In the genomic region with DNA sequence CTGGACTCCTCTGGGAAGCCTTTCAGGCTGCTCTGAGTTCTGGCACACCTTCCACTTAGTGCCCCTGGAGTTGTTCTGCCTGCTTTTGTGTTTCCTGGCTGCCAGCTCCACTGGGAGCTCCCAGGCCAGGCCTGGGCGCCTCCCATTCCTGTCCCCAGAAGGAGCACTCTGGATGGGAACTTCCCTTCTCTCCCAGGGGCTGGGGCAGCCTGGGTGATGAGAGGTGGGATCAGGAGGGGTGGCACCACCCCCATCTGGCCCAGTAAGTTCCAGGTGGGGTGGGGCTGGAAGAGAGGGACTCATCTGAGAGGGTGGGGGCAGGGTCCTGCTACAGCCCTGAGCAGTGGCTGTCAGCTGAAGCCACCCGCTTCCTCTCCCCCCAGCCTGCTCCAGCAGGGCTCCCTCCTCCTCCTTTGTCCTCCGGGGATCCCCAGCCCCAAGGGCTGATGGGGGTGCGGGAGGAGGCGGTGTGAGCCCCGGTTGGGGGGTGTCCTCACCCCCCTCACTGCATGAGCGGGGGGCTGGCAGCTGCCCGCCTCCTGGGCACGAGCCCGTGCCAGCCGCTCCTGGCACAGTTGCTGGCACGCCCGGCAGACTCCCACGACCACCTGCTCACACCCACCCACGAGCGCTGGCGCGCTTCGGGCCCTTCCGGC, we compare ENCODE assay signal across 9 cellular contexts. TPM values are rescaled to one million over a fixed set of nuclear protein-coding genes. Genes with fewer than 3 reads are reported as not detected.
DNase-seq lines count a peak whose midpoint lies in the region; ATAC-seq and TF ChIP-seq lines count a peak whose summit lies in the region.
"Had no signal": no experiment of that assay in that cellular context is flagged by ENCODE, and none has a peak within 500 bp of the region (broad histone marks: within the 10 kb centered on the region; RNA-seq: fewer than 3 reads in every experiment).

No MANE protein-coding gene starts in this region.

- H3K9me3 ChIP-seq in endocrine pancreas (ENCODE audit: control insufficient read depth, low read length) = no peaks in the 10 kb centered on the region
- H3K9me3 ChIP-seq in prostate gland = no peaks in the 10 kb centered on the region

- peak overlapping the region; percentile 26 to 69 for H3K27ac ChIP-seq in prostate gland

- H3K4me1 ChIP-seq in endocrine pancreas (ENCODE audit: control insufficient read depth, insufficient read depth, low read length) (no peaks in the 10 kb centered on the region), prostate gland (replicated peaks) (peaks cover 15% of the 10 kb centered on the region)

- H3K36me3 Mint-ChIP-seq in activated CD4-positive, alpha-beta T cell treated with anti-CD3 and anti-CD28 coated beads, Interleukin-2, amount 10 ng/mL, durations not matched to agents 24 days and 14 days (ENCODE audit: low read depth) = no peaks in the 10 kb centered on the region
- H3K36me3 Mint-ChIP-seq: CD4-positive, alpha-beta memory T cell had no signal

- no peak for TF ChIP-seq POLR2A in prostate gland (IDR thresholded peaks at IDR 0.05)

- TF ChIP-seq CTCF in prostate gland (IDR thresholded peaks at IDR 0.05) = no peak

- H3K36me3 ChIP-seq in endocrine pancreas (ENCODE audit: control insufficient read depth, insufficient read depth, low read length) (no peaks in the 10 kb centered on the region), prostate gland (no peaks in the 10 kb centered on the region)

- H3K9ac ChIP-seq in endocrine pancreas (ENCODE audit: control insufficient read depth, insufficient read depth, low read length) = peak overlapping the region; percentile 19

- no peak for ATAC-seq in HG03378 (IDR thresholded peaks at IDR 0.05; ENCODE audit: unreplicated experiment)
- no peak for ATAC-seq in GM18498 (IDR thresholded peaks at IDR 0.05; ENCODE audit: unreplicated experiment)

- peak; percentile 68 for DNase-seq in activated CD4-positive, alpha-beta T cell treated with anti-CD3 and anti-CD28 coated beads, Interleukin-2, amount 10 ng/mL, durations not matched to agents 24 days and 14 days
- no peak for DNase-seq in activated CD4-positive, alpha-beta T cell treated with anti-CD3 and anti-CD28 coated beads, Interleukin-2, amount 50 U/mL, for 4 hours
- DNase-seq in NCI-H510A (lab: John Stamatoyannopoulos, UW) = peak; percentile 94
- DNase-seq in prostate gland (ENCODE audit: low spot score) = peak; percentile 64
- DNase-seq in GOT3 (lab: John Stamatoyannopoulos, UW) = no peak

- no peaks in the 10 kb centered on the region for H3K9me3 Mint-ChIP-seq in activated CD4-positive, alpha-beta T cell treated with anti-CD3 and anti-CD28 coated beads, Interleukin-2, amount 10 ng/mL, durations not matched to agents 24 days and 14 days
- H3K9me3 Mint-ChIP-seq: CD4-positive, alpha-beta memory T cell had no signal

- intact Hi-C loops in activated CD4-positive, alpha-beta T cell treated with anti-CD3 and anti-CD28 coated beads, Interleukin-2, amount 10 ng/mL, durations not matched to agents 24 days and 14 days (cut with micrococcal nuclease) = loop anchor here (2.0 kb wide), 1 partner anchor 17 kb away; no protein-coding TSS in a partner anchor
- intact Hi-C loops in prostate gland (cut with DNase I) = no loop called here

- whole genome bisulfite sequencing in prostate gland = 4% methylated on average over 20 of the region's 20 CpGs

- no peak overlapping the region for H3K4me3 ChIP-seq in endocrine pancreas (ENCODE audit: control insufficient read depth, insufficient read depth, low read length)
- H3K4me3 ChIP-seq in prostate gland = peak overlapping the region; percentile 30 to 40

- no peak overlapping the region for H3K4me3 Mint-ChIP-seq in activated CD4-positive, alpha-beta T cell treated with anti-CD3 and anti-CD28 coated beads, Interleukin-2, amount 10 ng/mL, durations not matched to agents 24 days and 14 days

- no peaks in the 10 kb centered on the region for H3K4me1 Mint-ChIP-seq in activated CD4-positive, alpha-beta T cell treated with anti-CD3 and anti-CD28 coated beads, Interleukin-2, amount 10 ng/mL, durations not matched to agents 24 days and 14 days

- peaks cover 57% of the 10 kb centered on the region for H3K27me3 Mint-ChIP-seq in activated CD4-positive, alpha-beta T cell treated with anti-CD3 and anti-CD28 coated beads, Interleukin-2, amount 10 ng/mL, durations not matched to agents 24 days and 14 days

- no peak overlapping the region for H3K27ac Mint-ChIP-seq in activated CD4-positive, alpha-beta T cell treated with anti-CD3 and anti-CD28 coated beads, Interleukin-2, amount 10 ng/mL, durations not matched to agents 24 days and 14 days

- no peaks in the 10 kb centered on the region for H3K27me3 ChIP-seq in endocrine pancreas (ENCODE audit: control insufficient read depth, insufficient read depth, low read length)
- no peaks in the 10 kb centered on the region for H3K27me3 ChIP-seq in prostate gland (replicated peaks; ENCODE audit: insufficient read depth)

RNA-seq across cellular contexts. Expression of gene FOXO6, which starts 4.7 kb away (rescaled TPM):
- not detected in 2 replicates for total RNA-seq in activated CD4-positive, alpha-beta T cell treated with anti-CD3 and anti-CD28 coated beads, Interleukin-2, amount 10 ng/mL, durations not matched to agents 24 days and 14 days
- total RNA-seq in prostate gland = 1 to 10 TPM; 3.3 to 5.0 TPM
- total RNA-seq: CD4-positive, alpha-beta memory T cell had no signal

Comparison
In these comparisons a context has a peak if more than half of its experiments do, and no peak if none do; other contexts are left out.
1. DNase-seq: peak in activated CD4-positive, alpha-beta T cell treated with anti-CD3 and anti-CD28 coated beads, Interleukin-2, amount 10 ng/mL, durations not matched to agents 24 days and 14 days (single experiment), NCI-H510A (single experiment) and prostate gland (single experiment); none in activated CD4-positive, alpha-beta T cell treated with anti-CD3 and anti-CD28 coated beads, Interleukin-2, amount 50 U/mL, for 4 hours (0 of 2) and GOT3 (single experiment).